ENCODE assay signal across 9 cellular contexts in the genomic region with DNA sequence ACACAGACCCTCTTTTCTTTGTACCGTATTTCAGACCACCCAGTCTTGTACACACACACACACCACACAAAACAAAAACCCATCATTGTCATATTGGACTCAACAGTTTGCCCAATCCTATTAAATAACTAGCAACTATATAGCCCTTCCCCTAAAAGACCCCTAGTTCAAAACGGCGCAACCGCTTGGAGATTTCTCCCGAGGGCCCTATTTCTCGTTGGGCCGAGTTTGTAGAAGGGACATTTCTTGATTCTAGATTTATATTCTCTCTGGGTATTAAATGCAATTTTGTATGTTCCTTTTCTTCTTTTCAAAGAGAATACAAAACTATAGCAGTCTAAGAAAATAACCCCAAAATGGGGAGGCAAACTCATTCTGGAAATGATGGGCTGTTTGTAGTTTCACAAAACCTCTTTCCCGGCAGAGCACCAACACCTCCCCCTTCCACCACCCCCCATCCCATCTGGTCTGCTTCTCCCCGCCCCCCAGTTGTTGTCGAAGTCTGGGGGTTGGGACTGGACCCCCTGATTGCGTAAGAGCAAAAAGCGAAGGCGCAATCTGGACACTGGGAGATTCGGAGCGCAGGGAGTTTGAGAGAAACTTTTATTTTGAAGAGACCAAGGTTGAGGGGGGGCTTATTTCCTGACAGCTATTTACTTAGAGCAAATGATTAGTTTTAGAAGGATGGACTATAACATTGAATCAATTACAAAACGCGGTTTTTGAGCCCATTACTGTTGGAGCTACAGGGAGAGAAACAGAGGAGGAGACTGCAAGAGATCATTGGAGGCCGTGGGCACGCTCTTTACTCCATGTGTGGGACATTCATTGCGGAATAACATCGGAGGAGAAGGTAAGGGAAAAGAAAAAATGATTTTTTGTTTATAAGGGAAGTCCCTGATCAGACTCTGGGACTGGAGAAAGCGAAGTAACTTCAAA. TPM values are rescaled to one million over a fixed set of nuclear protein-coding genes. Genes with fewer than 3 reads are reported as not detected.
DNase-seq lines count a peak whose midpoint lies in the region; ATAC-seq and TF ChIP-seq lines count a peak whose summit lies in the region.
"Had no signal": no experiment of that assay in that cellular context is flagged by ENCODE, and none has a peak within 500 bp of the region (broad histone marks: within the 10 kb centered on the region; RNA-seq: fewer than 3 reads in every experiment).

Gene PDGFRA, plus strand, starts transcription at position 731 of the 939 bp plus-strand sequence. CDS start 29,476 bp downstream, outside the sequence.

- H3K9me3 ChIP-seq in breast epithelium (no peaks in the 10 kb centered on the region), left lung (no peaks in the 10 kb centered on the region)

- peak; percentile 7 for ATAC-seq in left lung

- POLR2A ChIA-PET in HEK293T (lab: Yijun Ruan, JAX): no interaction called here

- no peaks in the 10 kb centered on the region for H3K36me3 ChIP-seq in breast epithelium
- no peaks in the 10 kb centered on the region for H3K36me3 ChIP-seq in left lung

- H3K4me3 ChIP-seq in breast epithelium (peak within 1 kb of the TSS; percentile 56 to 82 (median 71)), left lung (peak within 1 kb of the TSS; percentile 28 to 48)

- H3K27me3 ChIP-seq in breast epithelium: peaks cover 0 to 18% of the 10 kb centered on the region in 2 donors
- H3K27me3 ChIP-seq in left lung: peaks cover 85 to 100% of the 10 kb centered on the region in 2 donors

- peak; percentile 9 for DNase-seq in DMS53 (lab: John Stamatoyannopoulos, UW)
- no peak for DNase-seq in DMS53 treated with DMSO at 0.1 percent for 48 hours (lab: John Stamatoyannopoulos, UW; ENCODE audit: unreplicated experiment)
- DNase-seq in breast epithelium (ENCODE audit: low spot score in 2 of 2): peak in 1 of 2 donors; percentile 60
- DNase-seq in left lung: peak in 1 of 2 donors; percentile 67
- no peak for DNase-seq in NCI-H226
- no peak for DNase-seq in stimulated activated naive CD4-positive, alpha-beta T cell (lab: John Stamatoyannopoulos, UW)
- DNase-seq in HEK293T (ENCODE audit: extremely low spot score): no peak

- CTCF ChIA-PET in HEK293T (lab: Yijun Ruan, JAX): interaction anchor here (0.6 to 1.0 kb wide), 3 partner anchors 9 to 996 kb away, joined by 3 read pairs; no protein-coding TSS in a partner anchor

- intact Hi-C loops in breast epithelium (cut with DNase I; ENCODE audit: low total_unique reads): no loop called here
- intact Hi-C loops in left lung (cut with DNase I): loop anchor here in 1 of 2 donors (5.0 kb wide), 1 partner anchor 322 kb away; no protein-coding TSS in a partner anchor

- no peak for TF ChIP-seq POLR2A in breast epithelium (IDR thresholded peaks at IDR 0.05)

- TF ChIP-seq CTCF in breast epithelium (IDR thresholded peaks at IDR 0.05): no peak
- no peak for TF ChIP-seq CTCF in left lung (IDR thresholded peaks at IDR 0.05)

- H3K27ac ChIP-seq in breast epithelium (peak within 1 kb of the TSS; percentile 86 to 93), left lung (peak within 1 kb of the TSS; percentile 49 to 72), temporal lobe (ENCODE audit: low read depth, low read length) (no peak within 1 kb of the TSS)
- H3K27ac ChIP-seq: 22Rv1 had no signal

- no peaks in the 10 kb centered on the region for H3K4me1 ChIP-seq in breast epithelium
- peaks cover 3 to 65% of the 10 kb centered on the region in 2 donors for H3K4me1 ChIP-seq in left lung

TF ChIP-seq in HEK293T, 16 proteins besides CTCF, POLR2A, EP300 and RAD21:
- TF ChIP-seq ELF4 (IDR thresholded peaks at IDR 0.05) (no peak), NFRKB (IDR thresholded peaks at IDR 0.05) (no peak), SP1 (IDR thresholded peaks at IDR 0.05) (no peak), FOXA1 (IDR thresholded peaks at IDR 0.05) (no peak), BHLHE40 (IDR thresholded peaks at IDR 0.05; ENCODE audit: borderline replicate concordance) (no peak), FOXM1 (IDR thresholded peaks at IDR 0.05; ENCODE audit: borderline replicate concordance) (no peak)
- TF ChIP-seq, protein P1, sequence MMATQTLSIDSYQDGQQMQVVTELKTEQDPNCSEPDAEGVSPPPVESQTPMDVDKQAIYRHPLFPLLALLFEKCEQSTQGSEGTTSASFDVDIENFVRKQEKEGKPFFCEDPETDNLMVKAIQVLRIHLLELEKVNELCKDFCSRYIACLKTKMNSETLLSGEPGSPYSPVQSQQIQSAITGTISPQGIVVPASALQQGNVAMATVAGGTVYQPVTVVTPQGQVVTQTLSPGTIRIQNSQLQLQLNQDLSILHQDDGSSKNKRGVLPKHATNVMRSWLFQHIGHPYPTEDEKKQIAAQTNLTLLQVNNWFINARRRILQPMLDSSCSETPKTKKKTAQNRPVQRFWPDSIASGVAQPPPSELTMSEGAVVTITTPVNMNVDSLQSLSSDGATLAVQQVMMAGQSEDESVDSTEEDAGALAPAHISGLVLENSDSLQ (IDR thresholded peaks at IDR 0.05): no peak

RNA-seq across cellular contexts. Expression of gene PDGFRA, which starts in this region (rescaled TPM):
- 100 to 1,000 TPM; 125 to 154 (median 130) TPM for total RNA-seq in breast epithelium
- 100 to 1,000 TPM in 1 of 2 donors, 10 to 100 TPM in 1; 50.3 to 104 TPM for total RNA-seq in left lung
- total RNA-seq in temporal lobe: 67.9 TPM
